ENCODE assay signal across 8 cellular contexts in the genomic region with DNA sequence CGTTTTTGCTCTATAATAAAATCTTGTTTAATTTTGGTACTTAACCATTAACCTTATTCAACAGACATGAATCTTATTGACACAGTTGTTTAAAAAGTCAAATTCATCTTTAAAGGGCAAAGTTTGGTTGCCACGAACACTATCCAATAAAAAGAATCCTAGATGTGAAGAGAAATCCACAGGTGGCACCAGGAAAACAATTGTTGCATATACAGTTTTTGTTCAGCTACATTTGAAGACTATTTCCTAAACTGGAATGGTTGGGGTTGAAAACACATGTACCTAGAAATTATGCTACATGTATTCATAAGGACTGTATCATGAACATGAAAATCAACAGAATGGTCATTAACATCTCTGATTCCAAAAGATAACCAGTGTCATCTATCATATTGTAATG.
"Had no signal": no experiment of that assay in that cellular context is flagged by ENCODE, and none has a peak within 500 bp of the region (broad histone marks: within the 10 kb centered on the region; RNA-seq: fewer than 3 reads in every experiment).

No MANE protein-coding gene starts in this region.

- H3K9ac ChIP-seq: GM23248 had no signal

- H3K9me3 ChIP-seq: HAP-1 had no signal

- H3K27ac ChIP-seq: GM23248 had no signal

- H3K4me3 ChIP-seq: GM23248, GM23338, HAP-1 had no signal

- DNase-seq: GM23248, GOT3, H7, H9, HCEC 1CT, HFFc6 had no signal

- ATAC-seq: GM23338 had no signal

- H2AFZ ChIP-seq: GM23248 had no signal

- H3K36me3 ChIP-seq: HAP-1 had no signal

- H3K4me2 ChIP-seq: GM23338 had no signal

- H3K4me1 ChIP-seq: HAP-1 had no signal
